Comparison of ENCODE assay signal across 20 cellular contexts in the genomic region with DNA sequence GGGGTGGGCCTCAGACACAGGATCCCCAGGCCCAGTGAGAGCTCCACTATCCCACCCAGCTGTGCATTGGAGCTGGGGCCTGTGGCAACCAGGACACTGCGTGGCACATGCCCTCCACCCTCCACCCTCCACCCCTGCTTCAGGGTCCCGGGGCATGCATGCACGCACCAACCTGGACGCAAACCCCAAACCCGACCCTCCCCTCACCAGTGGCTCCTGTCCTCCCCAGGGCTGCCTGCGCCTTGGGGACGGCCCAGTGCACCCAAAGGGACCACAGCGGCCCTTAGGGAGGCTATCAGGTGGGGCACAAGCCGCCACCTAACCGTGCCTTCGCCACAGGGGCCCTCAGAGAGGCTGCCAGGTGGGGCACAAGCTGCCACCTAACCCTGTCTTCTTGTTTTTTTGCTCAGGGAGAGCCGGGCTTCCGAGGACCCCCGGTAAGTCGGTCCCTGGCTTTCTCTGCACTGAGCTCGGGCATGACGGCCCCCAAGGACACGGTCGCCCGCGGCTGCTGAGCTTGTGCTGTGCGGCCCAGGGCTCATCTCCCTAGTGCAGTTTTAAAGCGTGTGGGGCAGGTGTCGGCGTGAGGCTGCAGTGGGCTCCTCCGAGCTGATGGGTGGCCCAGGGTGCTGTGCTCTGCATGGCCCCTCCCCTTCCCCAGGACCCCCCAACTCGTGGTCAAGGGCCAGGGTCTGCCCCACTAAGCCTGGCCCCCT.
"Had no signal": no experiment of that assay in that cellular context is flagged by ENCODE, and none has a peak within 500 bp of the region (broad histone marks: within the 10 kb centered on the region; RNA-seq: fewer than 3 reads in every experiment).

No MANE protein-coding gene starts in this region.

- H3K36me3 ChIP-seq: MG63 had no signal

- H3K4me3 ChIP-seq: MG63 had no signal

- H3K9me2 ChIP-seq: SK-N-SH had no signal

- DNase-seq: KBM-7, MG63, NCI-H1092, NCI-H1105 treated with DMSO at 0.1 percent for 48 hours, NCI-H1436, NCI-H187, NCI-H2029, NCI-H2081 treated with DMSO at 0.1 percent for 48 hours, NCI-H2171, NCI-H226, NCI-H446, NCI-H510A, NCI-H524 treated with DMSO at 0.1 percent for 48 hours, NCI-H69, NCI-H774, RPMI8226, SHP77, SK-N-SH, SW 1271 had no signal

- FAIRE-seq: RCC 7860 had no signal

- H3K9me3 ChIP-seq: MG63, SK-N-SH had no signal

- H3K27me3 ChIP-seq: MG63 had no signal

- H3K4me2 ChIP-seq: SK-N-SH had no signal

- H3K9ac ChIP-seq: SK-N-SH had no signal
